Comparison of ENCODE assay signal across 23 cellular contexts in the genomic region with DNA sequence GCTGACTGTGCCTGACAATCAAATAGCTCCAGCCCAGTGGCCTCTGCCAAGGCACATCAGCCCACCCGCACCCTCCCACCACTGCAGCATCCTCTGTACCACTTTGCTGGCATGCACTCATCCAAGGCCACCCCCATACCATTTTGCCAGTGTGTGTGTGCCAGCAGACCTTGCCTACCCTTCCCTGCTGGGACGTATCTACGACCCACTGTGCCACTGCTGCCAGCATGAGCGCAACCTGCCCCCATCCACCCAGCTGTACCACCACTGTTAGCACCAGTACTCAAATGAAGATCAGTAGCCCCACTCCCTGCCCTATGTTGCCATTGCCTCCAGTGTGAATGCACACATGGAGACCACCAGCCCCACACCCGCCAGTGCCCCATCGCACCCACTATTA.
"Had no signal": no experiment of that assay in that cellular context is flagged by ENCODE, and none has a peak within 500 bp of the region (broad histone marks: within the 10 kb centered on the region; RNA-seq: fewer than 3 reads in every experiment).

No MANE protein-coding gene starts in this region.

- H3K36me3 ChIP-seq: left ventricle myocardium inferior, pancreas, prostate gland, suprapubic skin, thoracic aorta, tibial artery, vagina had no signal

- H3K4me1 ChIP-seq: left ventricle myocardium inferior, pancreas, prostate gland, suprapubic skin, tibial artery, vagina had no signal

- DNase-seq: hypothalamus; immature natural killer cell; left ventricle myocardium inferior; midbrain; naive thymus-derived CD4-positive, alpha-beta T cell; nucleus accumbens; retina; right cardiac atrium; stimulated activated CD4-positive, alpha-beta T cell treated with anti-CD3 and anti-CD28 coated beads, Interleukin-12 subunit alpha, Interleukin-12 subunit beta, amount 100 ng/mL, for 4 hours; stimulated activated CD4-positive, alpha-beta T cell treated with anti-CD3 and anti-CD28 coated beads, Interleukin-15, amount 100 ng/mL, for 24 hours; stimulated activated CD4-positive, alpha-beta T cell treated with anti-CD3 and anti-CD28 coated beads, Interleukin-2, amount 100 ng/mL, for 24 hours; stimulated activated CD4-positive, alpha-beta T cell treated with anti-CD3 and anti-CD28 coated beads, Interleukin-4, amount 100 ng/mL, for 1 hour; stimulated activated naive CD4-positive, alpha-beta T cell; tibial artery had no signal

- H3K4me3 ChIP-seq: left ventricle myocardium inferior, lung, mucosa of descending colon, pancreas, prostate gland, skin epidermis, suprapubic skin, thoracic aorta, tibial artery, vagina had no signal

- H3K27me3 ChIP-seq: pancreas, suprapubic skin, tibial artery, vagina had no signal

- ATAC-seq: mucosa of descending colon; naive thymus-derived CD4-positive, alpha-beta T cell; pancreas; sciatic nerve had no signal

- H3K27ac ChIP-seq: left ventricle myocardium inferior, pancreas, prostate gland, skin epidermis, suprapubic skin, thoracic aorta, tibial artery, vagina had no signal

- H3K9me3 ChIP-seq: pancreas, prostate gland, thoracic aorta, tibial artery, vagina had no signal
